ENCODE assay signal across 8 cellular contexts in genomic region chr6:79813854-79814477, GRCh38.
DNase-seq lines count a peak whose midpoint lies in the region; ATAC-seq, FAIRE-seq and TF ChIP-seq lines count a peak whose summit lies in the region.

No MANE protein-coding gene starts in this region.

- no peak overlapping the region for H3K4me2 ChIP-seq in HepG2 (ENCODE audit: low read depth, low read length)

- no peaks in the 10 kb centered on the region for H3K36me3 ChIP-seq in HepG2 (replicated peaks in 1 of 2; ENCODE audit: control insufficient read depth in 1 of 2, insufficient read depth in 2 of 2, low read length in 2 of 2)

- peak; percentile 81 for ATAC-seq in GM18520 (IDR thresholded peaks at IDR 0.05; ENCODE audit: unreplicated experiment)
- ATAC-seq in HG03025 (IDR thresholded peaks at IDR 0.05; ENCODE audit: low FRiP score, unreplicated experiment), result peak; percentile 92
- ATAC-seq in HepG2, result peak; percentile 85

- POLR2A ChIA-PET in HepG2 (lab: Yijun Ruan, JAX), result no interaction called here

- in situ Hi-C loops in HepG2 (cut with HindIII; ENCODE audit: extremely low pct_ligation_motif_present, low pct_unique_long_range_greater_than_20kb), result no loop called here

- no TSS peak for BruUV-seq in HepG2 (replicated peaks; lab: Mats Ljungman, UMichigan)

- intact Hi-C loops in HepG2 (cut with micrococcal nuclease; ENCODE audit: unreplicated experiment), result loop anchor here (1.0 to 2.0 kb wide), 2 partner anchors 36 to 55 kb away; no protein-coding TSS in a partner anchor

- peak; percentile 79 for TF ChIP-seq CTCF in HepG2 (CRISPR knock-in tag; IDR thresholded peaks at IDR 0.05)

- H3K9ac ChIP-seq in HepG2 (ENCODE audit: insufficient read depth, low read depth, low read length), result no peak overlapping the region

- no peak overlapping the region for H3K4me3 ChIP-seq in HepG2 (replicated peaks in 1 of 3; ENCODE audit: insufficient read depth in 1 of 3, low read depth in 2 of 3, low read length in 3 of 3)

- WGBS in HepG2 (ENCODE audit: low lambda C conversion rate), result 3% methylated on average over 3 of the region's 3 CpGs

- no peak overlapping the region for H2AFZ ChIP-seq in HepG2 (ENCODE audit: low read length)

- FAIRE-seq in HepG2 (lab: Jason Lieb, UNC), result peak; percentile 81

- TF ChIP-seq POLR2A in HepG2 (IDR thresholded peaks at IDR 0.05; ENCODE audit: insufficient read depth in 1 of 2, low read depth in 2 of 2, low read length in 2 of 2), result no peak

- DNase-seq in AML-193 (lab: John Stamatoyannopoulos, UW) (peak; percentile 36 to 60), NCI-H2081 (lab: John Stamatoyannopoulos, UW) (peak; percentile 76 to 86), HepG2 (ENCODE audit: low spot score) (peak; percentile 54)
- DNase-seq in activated CD4-positive, CD25-positive, alpha-beta regulatory T cell (lab: John Stamatoyannopoulos, UW), result peak; percentile 1 to 49 (median 25)
- peak; percentile 15 for DNase-seq in central memory CD4-positive, alpha-beta T cell
- DNase-seq in stimulated activated CD4-positive, alpha-beta T cell treated with anti-CD3 and anti-CD28 coated beads, TNF-alpha, amount 100 ng/mL, for 24 hours (ENCODE audit: low read depth in 3 of 3), result peak; percentile 24 to 58 (median 43)

- H3K79me2 ChIP-seq in HepG2 (ENCODE audit: insufficient read depth, low read length), result no peaks in the 10 kb centered on the region

- H4K20me1 ChIP-seq in HepG2 (ENCODE audit: insufficient read depth, low read length), result no peaks in the 10 kb centered on the region

- CTCF ChIA-PET in HepG2 (lab: Yijun Ruan, JAX; ENCODE audit: low intra/inter-chr PET ratio, low total read pairs), result interaction anchor here (1.1 to 3.2 kb wide), 2 partner anchors 36 to 38 kb away, joined by 3 to 28 read pairs; no protein-coding TSS in a partner anchor

- H3K27me3 ChIP-seq in HepG2 (ENCODE audit: control insufficient read depth in 1 of 2, insufficient read depth in 2 of 2, low read length in 2 of 2), result peaks cover 0 to 23% of the 10 kb centered on the region in 2 experiments; a peak in 2 of 5 replicates

- 0 out of 2 replicates have a peak, but pooled peaks have one; percentile 29 for TF ChIP-seq RAD21 in HepG2 (CRISPR knock-in tag; IDR thresholded peaks at IDR 0.05)

- no peak overlapping the region for H3K27ac ChIP-seq in HepG2 (ENCODE audit: extremely low read length, insufficient read depth, low read length)

- no peaks in the 10 kb centered on the region for H3K9me3 ChIP-seq in HepG2 (ENCODE audit: low read length)

- TF ChIP-seq EP300 in HepG2 (IDR thresholded peaks at IDR 0.05; ENCODE audit: low read depth in 2 of 2, low read length in 2 of 2) (no peak), HepG2 (CRISPR knock-in tag; IDR thresholded peaks at IDR 0.05; ENCODE audit: borderline replicate concordance) (no peak)

- no peaks in the 10 kb centered on the region for H3K4me1 ChIP-seq in HepG2 (ENCODE audit: insufficient read depth, low read length)

TF ChIP-seq in HepG2, 621 proteins besides CTCF, POLR2A, EP300 and RAD21:
- TF ChIP-seq STAG1 (CRISPR knock-in tag; IDR thresholded peaks at IDR 0.05), result peak; percentile 78
- TF ChIP-seq SMC3 (IDR thresholded peaks at IDR 0.05; ENCODE audit: low read length), result peak; percentile 19; the same call in 1 of the 2 replicates
- no peak for TF ChIP-seq ZNF740 (CRISPR knock-in tag; IDR thresholded peaks at IDR 0.05)

Comparison
In these comparisons a context has a peak if more than half of its experiments do, and no peak if none do; other contexts are left out.
1. DNase-seq: peak in every context shown above with its lines; median percentile 81 in NCI-H2081; 54 in HepG2; 48 in AML-193; 43 in stimulated activated CD4-positive, alpha-beta T cell treated with anti-CD3 and anti-CD28 coated beads, TNF-alpha, amount 100 ng/mL, for 24 hours; 25 in activated CD4-positive, CD25-positive, alpha-beta regulatory T cell; 15 in central memory CD4-positive, alpha-beta T cell.